ENCODE assay signal across 17 cellular contexts in the genomic region with DNA sequence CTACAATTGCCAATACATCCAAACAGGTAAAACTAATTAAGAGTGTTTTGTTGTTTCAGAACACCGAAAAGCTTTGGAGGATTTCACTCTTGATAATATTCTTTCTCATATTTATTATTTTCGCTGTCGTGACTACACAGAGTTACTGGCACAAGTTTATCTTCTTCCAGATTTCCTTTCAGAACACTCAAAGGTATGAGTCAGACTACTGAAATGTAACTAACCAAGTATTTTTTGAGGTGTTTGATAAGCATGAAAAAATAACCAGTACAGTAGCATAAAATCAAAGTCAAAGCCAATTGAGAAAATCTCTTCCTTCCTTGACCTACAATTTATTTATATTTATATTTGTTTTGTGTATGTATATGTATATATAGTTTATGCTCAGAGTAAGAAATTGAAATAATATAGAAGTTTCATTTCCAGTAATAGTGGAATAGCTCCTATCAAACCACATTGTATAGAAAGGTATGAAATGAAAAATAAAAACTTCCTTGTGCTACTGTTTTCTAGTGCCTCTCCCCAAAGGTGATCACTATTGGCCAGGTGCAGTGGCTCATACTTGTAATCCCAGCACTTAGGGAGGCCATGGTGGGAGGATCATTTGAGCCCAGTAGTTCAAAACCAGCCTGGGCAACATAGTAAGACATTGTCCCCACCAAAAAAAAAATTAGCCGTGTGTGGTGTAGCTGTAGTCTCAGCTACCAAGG. TPM values are rescaled to one million over a fixed set of nuclear protein-coding genes. Genes with fewer than 3 reads are reported as not detected.
DNase-seq lines count a peak whose midpoint lies in the region; ATAC-seq and TF ChIP-seq lines count a peak whose summit lies in the region.
"Had no signal": no experiment of that assay in that cellular context is flagged by ENCODE, and none has a peak within 500 bp of the region (broad histone marks: within the 10 kb centered on the region; RNA-seq: fewer than 3 reads in every experiment).

No MANE protein-coding gene starts in this region.

- intact Hi-C loops in Caco-2 (cut with micrococcal nuclease; ENCODE audit: unreplicated experiment) = no loop called here

- DNase-seq in AG04449 (ENCODE audit: low read depth, low spot score) = peak; percentile 3
- peak; percentile 54 for DNase-seq in HPDE6-E6E7 (ENCODE audit: extremely low spot score)
- DNase-seq in fibroblast of villous mesenchyme (ENCODE audit: low read depth) = peak; percentile 45
- DNase-seq in activated effector memory CD4-positive, alpha-beta T cell treated with anti-CD3 and anti-CD28 coated beads, Interleukin-2, amount 50 U/mL, for 16 hours = no peak
- no peak for DNase-seq in Caco-2
- no peak for DNase-seq in OCI-M2 (lab: John Stamatoyannopoulos, UW; ENCODE audit: unreplicated experiment)
- DNase-seq in endothelial cell (ENCODE audit: low spot score) = no peak
- DNase-seq: activated CD4-positive, alpha-beta T cell treated with anti-CD3 and anti-CD28 coated beads, Interleukin-2, amount 50 U/mL, for 1 hour; activated naive CD4-positive, alpha-beta T cell treated with anti-CD3 and anti-CD28 coated beads, Interleukin-2, amount 50 U/mL, for 16 hours; BE2C; colonic mucosa; MV-4-11; stimulated activated CD4-positive, alpha-beta T cell treated with anti-CD3 and anti-CD28 coated beads, Interleukin-2, amount 100 ng/mL, for 48 hours; T-cell had no signal

- H3K4me1 Mint-ChIP-seq in activated T-helper 17 cell treated with anti-CD3 and anti-CD28 coated beads, Interleukin-2, amount 50 U/mL, for 72 hours = peaks cover 12% of the 10 kb centered on the region
- H3K4me1 Mint-ChIP-seq in Caco-2 (ENCODE audit: low read depth, unreplicated experiment) (no peaks in the 10 kb centered on the region), endothelial cell (ENCODE audit: unreplicated experiment) (no peaks in the 10 kb centered on the region)

- CTCF ChIA-PET in AG04449 (lab: Yijun Ruan, JAX) = interaction anchor here (0.8 to 4.5 kb wide), 5 partner anchors 7 to 302 kb away, joined by 3 to 23 read pairs (median 4); no protein-coding TSS in a partner anchor
- CTCF ChIA-PET in Caco-2 (lab: Charles Lee) = no interaction called here

- POLR2A ChIA-PET in AG04449 (lab: Yijun Ruan, JAX) = no interaction called here
- POLR2A ChIA-PET in Caco-2 (lab: Charles Lee) = interaction anchor here (0.6 to 0.9 kb wide), 2 partner anchors 71 to 205 kb away, joined by 3 to 6 read pairs; no protein-coding TSS in a partner anchor

- no TSS peak for BruUV-seq in Caco-2 (replicated peaks; lab: Mats Ljungman, UMichigan)

- TF ChIP-seq CTCF in AG04449 (IDR thresholded peaks at IDR 0.05; ENCODE audit: insufficient read depth, low read length, missing control alignments) (no peak), fibroblast of villous mesenchyme (IDR thresholded peaks at IDR 0.05; ENCODE audit: insufficient read depth, low read depth, low read length) (no peak), Caco-2 (IDR thresholded peaks at IDR 0.05; ENCODE audit: insufficient read depth in 1 of 2, low read depth in 1 of 2, low read length in 1 of 2, severe bottlenecking in 1 of 2, unreplicated experiment in 1 of 2) (no peak), endothelial cell (IDR thresholded peaks at IDR 0.05; ENCODE audit: unreplicated experiment) (no peak)

- H3K27me3 ChIP-seq in Caco-2 (replicated peaks; ENCODE audit: control insufficient read depth, insufficient read depth, low read length) = no peaks in the 10 kb centered on the region
- H3K27me3 ChIP-seq: BE2C, colonic mucosa, gastroesophageal sphincter had no signal

- H3K36me3 ChIP-seq in Caco-2 (ENCODE audit: control insufficient read depth, insufficient read depth, low read length) = no peaks in the 10 kb centered on the region
- H3K36me3 ChIP-seq: colonic mucosa had no signal

- H3K27me3 Mint-ChIP-seq in activated T-helper 17 cell treated with anti-CD3 and anti-CD28 coated beads, Interleukin-2, amount 50 U/mL, for 72 hours = no peaks in the 10 kb centered on the region
- no peaks in the 10 kb centered on the region for H3K27me3 Mint-ChIP-seq in Caco-2 (ENCODE audit: insufficient read depth, unreplicated experiment)
- H3K27me3 Mint-ChIP-seq in endothelial cell (ENCODE audit: unreplicated experiment) = peaks cover 4% of the 10 kb centered on the region
- H3K27me3 Mint-ChIP-seq: progenitor cell of endocrine pancreas, T-cell had no signal

- H3K27ac Mint-ChIP-seq in activated T-helper 17 cell treated with anti-CD3 and anti-CD28 coated beads, Interleukin-2, amount 50 U/mL, for 72 hours = peak overlapping the region; percentile 91
- H3K27ac Mint-ChIP-seq in Caco-2 (ENCODE audit: unreplicated experiment) = no peak overlapping the region
- no peak overlapping the region for H3K27ac Mint-ChIP-seq in endothelial cell (ENCODE audit: unreplicated experiment)
- H3K27ac Mint-ChIP-seq: progenitor cell of endocrine pancreas, T-cell had no signal

- peak overlapping the region; percentile 50 for H3K4me3 Mint-ChIP-seq in activated T-helper 17 cell treated with anti-CD3 and anti-CD28 coated beads, Interleukin-2, amount 50 U/mL, for 72 hours
- H3K4me3 Mint-ChIP-seq in Caco-2 (ENCODE audit: unreplicated experiment) (no peak overlapping the region), endothelial cell (ENCODE audit: unreplicated experiment) (no peak overlapping the region)
- H3K4me3 Mint-ChIP-seq: T-cell had no signal

- H3K36me3 Mint-ChIP-seq in activated T-helper 17 cell treated with anti-CD3 and anti-CD28 coated beads, Interleukin-2, amount 50 U/mL, for 72 hours (ENCODE audit: low read depth) = peaks cover 80% of the 10 kb centered on the region
- H3K36me3 Mint-ChIP-seq in Caco-2 (ENCODE audit: insufficient read depth, unreplicated experiment) (peaks cover 20% of the 10 kb centered on the region), endothelial cell (ENCODE audit: low read depth, unreplicated experiment) (peaks cover 5% of the 10 kb centered on the region)

- 0 out of 2 replicates have a peak, but pooled peaks cover 3% of the 10 kb centered on the region for H3K4me1 ChIP-seq in Caco-2
- H3K4me1 ChIP-seq: BE2C, colonic mucosa, gastroesophageal sphincter had no signal

- ATAC-seq in activated T-helper 17 cell treated with anti-CD3 and anti-CD28 coated beads, Interleukin-2, amount 50 U/mL, for 72 hours (replicated peaks) = peak; percentile 71
- ATAC-seq: gastroesophageal sphincter, T-cell had no signal

- no peaks in the 10 kb centered on the region for H3K9me3 Mint-ChIP-seq in activated T-helper 17 cell treated with anti-CD3 and anti-CD28 coated beads, Interleukin-2, amount 50 U/mL, for 72 hours
- H3K9me3 Mint-ChIP-seq in Caco-2 (ENCODE audit: unreplicated experiment) (no peaks in the 10 kb centered on the region), endothelial cell (ENCODE audit: unreplicated experiment) (no peaks in the 10 kb centered on the region)
- H3K9me3 Mint-ChIP-seq: T-cell had no signal

- no peak overlapping the region for H3K4me3 ChIP-seq in AG04449 (ENCODE audit: low read depth, low read length)
- no peak overlapping the region for H3K4me3 ChIP-seq in fibroblast of villous mesenchyme (ENCODE audit: low read depth, low read length)
- no peak overlapping the region for H3K4me3 ChIP-seq in Caco-2 (ENCODE audit: low read depth, low read length)
- H3K4me3 ChIP-seq: colonic mucosa, gastroesophageal sphincter had no signal

- H3K9me3 ChIP-seq in Caco-2 = no peaks in the 10 kb centered on the region
- H3K9me3 ChIP-seq: BE2C, colonic mucosa, gastroesophageal sphincter had no signal

RNA-seq across cellular contexts. Expression of a gene that starts 10.9 kb away (rescaled TPM):
- 100 to 1,000 TPM in 1 of 2 donors, 10 to 100 TPM in 1; 75.3 to 112 TPM for total RNA-seq in activated T-helper 17 cell treated with anti-CD3 and anti-CD28 coated beads, Interleukin-2, amount 50 U/mL, for 72 hours
- 16.1 and 25.9 TPM in 2 replicates for total RNA-seq in fibroblast of villous mesenchyme
- total RNA-seq in Caco-2 (2022) = 59.0 and 61.2 TPM in 2 replicates
- total RNA-seq in endothelial cell (ENCODE audit: unreplicated experiment) = 11.3 TPM

RNA-seq across cellular contexts. Expression of a gene that starts 11.4 kb away (rescaled TPM):
- under 1 TPM; 0.30 to 0.32 TPM for total RNA-seq in activated T-helper 17 cell treated with anti-CD3 and anti-CD28 coated beads, Interleukin-2, amount 50 U/mL, for 72 hours
- total RNA-seq in fibroblast of villous mesenchyme (under 0.01 and 0.43 TPM in 2 replicates), Caco-2 (2022) (0.30 and 0.54 TPM in 2 replicates), endothelial cell (ENCODE audit: unreplicated experiment) (0.21 TPM)

RNA-seq across cellular contexts. Expression of a gene that starts 52.4 kb away (rescaled TPM):
- under 1 TPM; 0.08 to 0.17 TPM for total RNA-seq in activated T-helper 17 cell treated with anti-CD3 and anti-CD28 coated beads, Interleukin-2, amount 50 U/mL, for 72 hours
- total RNA-seq in fibroblast of villous mesenchyme (under 0.01 TPM in 2 replicates), Caco-2 (2022) (0.09 TPM in 2 replicates), endothelial cell (ENCODE audit: unreplicated experiment) (0.26 TPM)

Comparison
In these comparisons a context has a peak if more than half of its experiments do, and no peak if none do; other contexts are left out.
1. DNase-seq: peak in AG04449 (single experiment), HPDE6-E6E7 (single experiment) and fibroblast of villous mesenchyme (single experiment); none in activated effector memory CD4-positive, alpha-beta T cell treated with anti-CD3 and anti-CD28 coated beads, Interleukin-2, amount 50 U/mL, for 16 hours (single experiment), Caco-2 (0 of 2), OCI-M2 (single experiment) and endothelial cell (single experiment).